In genomic region chr7:128108129-128108528, GRCh38 we compare ENCODE assay signal across 17 cellular contexts.
A peak's percentile ranks its signal among the peaks of the same experiment; 100 is the strongest.
DNase-seq lines count a peak whose midpoint lies in the region; ATAC-seq and TF ChIP-seq lines count a peak whose summit lies in the region.
"Had no signal": no experiment of that assay in that cellular context is flagged by ENCODE, and none has a peak within 500 bp of the region (broad histone marks: within the 10 kb centered on the region; RNA-seq: fewer than 3 reads in every experiment).

No MANE protein-coding gene starts in this region.

- intact Hi-C loops in CD8-positive, alpha-beta T cell (cut with DNase I, micrococcal nuclease) = loop anchor here in 1 of 2 experiments (10.0 kb wide), 1 partner anchor 253 kb away; no protein-coding TSS in a partner anchor
- intact Hi-C loops in naive thymus-derived CD4-positive, alpha-beta T cell (cut with micrococcal nuclease) = loop anchor here (1.0 to 5.0 kb wide), 9 partner anchors 27 to 456 kb away; partner anchors contain the start of genes LRRC4 (in 1 of the 2) and SND1 (in 1 of the 2)
- intact Hi-C loops in activated T-helper 1 cell treated with anti-CD3 and anti-CD28 coated beads, Interleukin-12 subunit alpha, Interleukin-12 subunit beta, Interleukin-2, Interleukin-4 antibody, amounts not matched to agents 30 ng/mL and 10 ng/mL and 1 ng/mL, durations not matched to agents 14 hours and 24 hours and 36 hours (cut with micrococcal nuclease) = no loop called here

- no peak for TF ChIP-seq CTCF in CD8-positive, alpha-beta T cell (IDR thresholded peaks at IDR 0.05)

- peaks cover 74% of the 10 kb centered on the region for H3K4me1 ChIP-seq in CD8-positive, alpha-beta T cell (ENCODE audit: insufficient read depth, low read length)
- peaks cover 33 to 71% of the 10 kb centered on the region in 2 donors for H3K4me1 ChIP-seq in naive thymus-derived CD4-positive, alpha-beta T cell (ENCODE audit: control insufficient read depth in 2 of 2, insufficient read depth in 2 of 2, low read length in 2 of 2)
- H3K4me1 ChIP-seq: gastrocnemius medialis had no signal

- CTCF ChIA-PET in CD8-positive, alpha-beta T cell (lab: Charles Lee) = no interaction called here
- CTCF ChIA-PET in naive thymus-derived CD4-positive, alpha-beta T cell (lab: Charles Lee) = no interaction called here

- H3K36me3 Mint-ChIP-seq in CD8-positive, alpha-beta T cell = no peaks in the 10 kb centered on the region
- H3K36me3 Mint-ChIP-seq in T-helper 17 cell (ENCODE audit: low read depth) = no peaks in the 10 kb centered on the region
- peaks cover 0 to 2% (median 0%) of the 10 kb centered on the region in 5 donors for H3K36me3 Mint-ChIP-seq in naive thymus-derived CD4-positive, alpha-beta T cell
- H3K36me3 Mint-ChIP-seq in activated T-helper 1 cell treated with anti-CD3 and anti-CD28 coated beads, Interleukin-12 subunit alpha, Interleukin-12 subunit beta, Interleukin-2, Interleukin-4 antibody, amounts not matched to agents 30 ng/mL and 10 ng/mL and 1 ng/mL, durations not matched to agents 14 hours and 24 hours and 36 hours (ENCODE audit: low read depth) = peaks cover 2% of the 10 kb centered on the region

- H3K9me3 ChIP-seq in CD8-positive, alpha-beta T cell (ENCODE audit: low read length) = no peaks in the 10 kb centered on the region
- H3K9me3 ChIP-seq in T-helper 17 cell (ENCODE audit: control insufficient read depth, low read length, poor library complexity, severe bottlenecking) = no peaks in the 10 kb centered on the region
- no peaks in the 10 kb centered on the region for H3K9me3 ChIP-seq in naive thymus-derived CD4-positive, alpha-beta T cell (ENCODE audit: control insufficient read depth in 2 of 3, low read length in 3 of 3)
- H3K9me3 ChIP-seq: gastrocnemius medialis had no signal

- H3K27ac ChIP-seq in CD8-positive, alpha-beta T cell (ENCODE audit: low read depth, low read length) = no peak overlapping the region
- no peak overlapping the region for H3K27ac ChIP-seq in naive thymus-derived CD4-positive, alpha-beta T cell (ENCODE audit: low read depth, low read length)
- H3K27ac ChIP-seq: 22Rv1, gastrocnemius medialis, SK-N-MC, VCaP had no signal

- no peaks in the 10 kb centered on the region for H3K27me3 Mint-ChIP-seq in CD8-positive, alpha-beta T cell (ENCODE audit: low read depth)
- no peaks in the 10 kb centered on the region for H3K27me3 Mint-ChIP-seq in T-helper 17 cell
- peaks cover 0 to 26% (median 0%) of the 10 kb centered on the region in 5 donors for H3K27me3 Mint-ChIP-seq in naive thymus-derived CD4-positive, alpha-beta T cell
- peaks cover 17% of the 10 kb centered on the region for H3K27me3 Mint-ChIP-seq in activated T-helper 1 cell treated with anti-CD3 and anti-CD28 coated beads, Interleukin-12 subunit alpha, Interleukin-12 subunit beta, Interleukin-2, Interleukin-4 antibody, amounts not matched to agents 30 ng/mL and 10 ng/mL and 1 ng/mL, durations not matched to agents 14 hours and 24 hours and 36 hours (ENCODE audit: insufficient read depth)

- peaks cover 77% of the 10 kb centered on the region for H3K4me1 Mint-ChIP-seq in CD8-positive, alpha-beta T cell (ENCODE audit: low read depth)
- peaks cover 46% of the 10 kb centered on the region for H3K4me1 Mint-ChIP-seq in T-helper 17 cell
- peaks cover 59 to 88% (median 86%) of the 10 kb centered on the region in 7 donors for H3K4me1 Mint-ChIP-seq in naive thymus-derived CD4-positive, alpha-beta T cell
- peaks cover 59% of the 10 kb centered on the region for H3K4me1 Mint-ChIP-seq in activated T-helper 1 cell treated with anti-CD3 and anti-CD28 coated beads, Interleukin-12 subunit alpha, Interleukin-12 subunit beta, Interleukin-2, Interleukin-4 antibody, amounts not matched to agents 30 ng/mL and 10 ng/mL and 1 ng/mL, durations not matched to agents 14 hours and 24 hours and 36 hours (ENCODE audit: low read depth)

- no peaks in the 10 kb centered on the region for H3K36me3 ChIP-seq in CD8-positive, alpha-beta T cell (ENCODE audit: insufficient read depth, low read length)
- no peaks in the 10 kb centered on the region for H3K36me3 ChIP-seq in naive thymus-derived CD4-positive, alpha-beta T cell (ENCODE audit: control insufficient read depth in 2 of 3, insufficient read depth in 3 of 3, low read length in 3 of 3)
- H3K36me3 ChIP-seq: gastrocnemius medialis had no signal

- H3K27me3 ChIP-seq in CD8-positive, alpha-beta T cell (ENCODE audit: insufficient read depth, low read length) = no peaks in the 10 kb centered on the region
- H3K27me3 ChIP-seq in naive thymus-derived CD4-positive, alpha-beta T cell (ENCODE audit: control insufficient read depth in 2 of 2, insufficient read depth in 2 of 2, low read length in 2 of 2) = no peaks in the 10 kb centered on the region

- peak overlapping the region; percentile 91 for H3K27ac Mint-ChIP-seq in CD8-positive, alpha-beta T cell
- no peak overlapping the region for H3K27ac Mint-ChIP-seq in T-helper 17 cell
- H3K27ac Mint-ChIP-seq in naive thymus-derived CD4-positive, alpha-beta T cell = peak overlapping the region; percentile 51 to 94 (median 86)
- no peak overlapping the region for H3K27ac Mint-ChIP-seq in activated T-helper 1 cell treated with anti-CD3 and anti-CD28 coated beads, Interleukin-12 subunit alpha, Interleukin-12 subunit beta, Interleukin-2, Interleukin-4 antibody, amounts not matched to agents 30 ng/mL and 10 ng/mL and 1 ng/mL, durations not matched to agents 14 hours and 24 hours and 36 hours
- H3K27ac Mint-ChIP-seq: GM23338 had no signal

- no peak overlapping the region for H3K4me3 ChIP-seq in CD8-positive, alpha-beta T cell (ENCODE audit: low read depth, low read length)
- H3K4me3 ChIP-seq in naive thymus-derived CD4-positive, alpha-beta T cell (ENCODE audit: low read length) = peak overlapping the region; percentile 41
- H3K4me3 ChIP-seq: gastrocnemius medialis, GM23338, SK-N-MC had no signal

- ATAC-seq in CD8-positive, alpha-beta T cell = no peak
- ATAC-seq in T-helper 17 cell = no peak
- no peak for ATAC-seq in naive thymus-derived CD4-positive, alpha-beta T cell
- no peak for ATAC-seq in GM18502 (IDR thresholded peaks at IDR 0.05; ENCODE audit: poor library complexity, unreplicated experiment)
- ATAC-seq: gastrocnemius medialis, GM23338 had no signal

- DNase-seq in DMS 273 (lab: John Stamatoyannopoulos, UW; ENCODE audit: unreplicated experiment) (peak; percentile 45), DMS 273 treated with DMSO at 0.1 percent for 48 hours (lab: John Stamatoyannopoulos, UW) (no peak), T-helper 17 cell (no peak), SKM-1 (lab: John Stamatoyannopoulos, UW; ENCODE audit: unreplicated experiment) (no peak)
- no peak for DNase-seq in CD8-positive, alpha-beta T cell
- no peak for DNase-seq in naive thymus-derived CD4-positive, alpha-beta T cell
- no peak for DNase-seq in activated T-helper 1 cell treated with anti-CD3 and anti-CD28 coated beads, Interleukin-12 subunit alpha, Interleukin-12 subunit beta, Interleukin-2, Interleukin-4 antibody, amounts not matched to agents 30 ng/mL and 10 ng/mL and 1 ng/mL, durations not matched to agents 14 hours and 24 hours and 36 hours (ENCODE audit: low spot score)
- DNase-seq: amniotic stem cell, gastrocnemius medialis, mammary epithelial cell, NCI-H187, OCI-M1 had no signal

- no peaks in the 10 kb centered on the region for H3K9me3 Mint-ChIP-seq in CD8-positive, alpha-beta T cell
- H3K9me3 Mint-ChIP-seq in naive thymus-derived CD4-positive, alpha-beta T cell = peaks cover 0 to 2% (median 0%) of the 10 kb centered on the region in 11 donors
- H3K9me3 Mint-ChIP-seq in activated T-helper 1 cell treated with anti-CD3 and anti-CD28 coated beads, Interleukin-12 subunit alpha, Interleukin-12 subunit beta, Interleukin-2, Interleukin-4 antibody, amounts not matched to agents 30 ng/mL and 10 ng/mL and 1 ng/mL, durations not matched to agents 14 hours and 24 hours and 36 hours = no peaks in the 10 kb centered on the region
- H3K9me3 Mint-ChIP-seq: GM23338 had no signal

- H3K4me3 Mint-ChIP-seq in CD8-positive, alpha-beta T cell = peak overlapping the region; percentile 73
- H3K4me3 Mint-ChIP-seq in T-helper 17 cell = peak overlapping the region; percentile 90
- H3K4me3 Mint-ChIP-seq in naive thymus-derived CD4-positive, alpha-beta T cell = peak overlapping the region; percentile 65 to 90 (median 79)
- H3K4me3 Mint-ChIP-seq in activated T-helper 1 cell treated with anti-CD3 and anti-CD28 coated beads, Interleukin-12 subunit alpha, Interleukin-12 subunit beta, Interleukin-2, Interleukin-4 antibody, amounts not matched to agents 30 ng/mL and 10 ng/mL and 1 ng/mL, durations not matched to agents 14 hours and 24 hours and 36 hours = no peak overlapping the region
- H3K4me3 Mint-ChIP-seq: GM23338 had no signal

- POLR2A ChIA-PET in CD8-positive, alpha-beta T cell (lab: Charles Lee) = interaction anchor here (0.9 to 1.2 kb wide), 2 partner anchors 12 to 50 kb away, joined by 3 to 4 read pairs; no protein-coding TSS in a partner anchor
- POLR2A ChIA-PET in naive thymus-derived CD4-positive, alpha-beta T cell (lab: Charles Lee) = interaction anchor here (0.9 to 1.5 kb wide), 3 partner anchors 28 to 716 kb away, joined by 3 to 9 read pairs (median 3); partner anchors contain the start of gene ZNF800

Comparison
In these comparisons a context has a peak if more than half of its experiments do, and no peak if none do; other contexts are left out.
1. H3K27ac Mint-ChIP-seq: peak in CD8-positive, alpha-beta T cell (single experiment) and naive thymus-derived CD4-positive, alpha-beta T cell (9 of 9); none in T-helper 17 cell (single experiment) and activated T-helper 1 cell treated with anti-CD3 and anti-CD28 coated beads, Interleukin-12 subunit alpha, Interleukin-12 subunit beta, Interleukin-2, Interleukin-4 antibody, amounts not matched to agents 30 ng/mL and 10 ng/mL and 1 ng/mL, durations not matched to agents 14 hours and 24 hours and 36 hours (single experiment).